17 cellular contexts compared by ENCODE assay signal in the genomic region with DNA sequence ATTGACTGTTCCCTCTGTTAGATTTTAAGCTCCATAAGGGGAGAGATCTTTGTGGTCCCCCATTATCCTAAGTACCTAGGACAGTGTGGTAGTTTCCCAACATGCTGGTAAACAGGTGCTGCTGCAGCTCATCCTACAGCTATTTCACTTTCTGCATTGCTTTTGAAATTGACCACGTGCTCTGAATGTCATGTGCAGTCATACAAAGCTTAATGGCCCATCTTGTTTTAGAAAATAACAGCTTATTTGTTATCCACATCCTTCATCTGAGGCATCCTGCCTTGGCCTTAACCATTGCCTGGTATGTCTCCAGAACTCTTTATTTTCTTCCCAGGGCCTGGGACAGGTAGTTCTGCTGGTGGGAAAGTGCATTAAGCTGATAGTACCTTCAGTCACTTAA. TPM values are rescaled to one million over a fixed set of nuclear protein-coding genes. Genes with fewer than 3 reads are reported as not detected.
DNase-seq lines count a peak whose midpoint lies in the region; ATAC-seq, FAIRE-seq and TF ChIP-seq lines count a peak whose summit lies in the region.
"Had no signal": no experiment of that assay in that cellular context is flagged by ENCODE, and none has a peak within 500 bp of the region (broad histone marks: within the 10 kb centered on the region; RNA-seq: fewer than 3 reads in every experiment).

No MANE protein-coding gene starts in this region.

- in situ Hi-C loops in SK-MEL-5 (cut with HindIII; ENCODE audit: low pct_unique_long_range_greater_than_20kb, low sequenced_read_pairs): no loop called here
- in situ Hi-C loops in GM12878 (cut with MboI): no loop called here

- no peak overlapping the region for H3K4me2 ChIP-seq in GM12878 (ENCODE audit: control insufficient read depth, insufficient read depth)
- H3K4me2 ChIP-seq: KMS-11 had no signal

- no peak for TF ChIP-seq EP300 in GM12878 (IDR thresholded peaks at IDR 0.05; ENCODE audit: borderline replicate concordance in 1 of 2, control insufficient read depth in 1 of 2, low read depth in 2 of 2, low read length in 2 of 2)

- intact Hi-C loops in GM12878 (cut with micrococcal nuclease; ENCODE audit: unreplicated experiment): no loop called here
- intact Hi-C loops in psoas muscle (cut with DNase I): no loop called here

- H3K36me3 ChIP-seq in GM12878 (ENCODE audit: control insufficient read depth in 2 of 2, insufficient read depth in 2 of 2, low read length in 1 of 2): peaks cover 3 to 15% of the 10 kb centered on the region in 2 experiments; a peak in 3 of 4 replicates
- H3K36me3 ChIP-seq in psoas muscle (ENCODE audit: insufficient read depth in 1 of 2, low read depth in 1 of 2): peaks cover 5 to 33% of the 10 kb centered on the region in 2 donors

- POLR2A ChIA-PET in GM12878 (lab: Charles Lee): interaction anchor here (1.8 kb wide), 1 partner anchor 14 kb away, joined by 12 read pairs; the partner anchor contains the start of gene PIK3R1

- no peaks in the 10 kb centered on the region for H3K27me3 ChIP-seq in GM12878 (replicated peaks in 1 of 2; ENCODE audit: control insufficient read depth in 2 of 2, insufficient read depth in 2 of 2, low read length in 1 of 2)
- no peaks in the 10 kb centered on the region for H3K27me3 ChIP-seq in psoas muscle (ENCODE audit: insufficient read depth in 3 of 3, low read length in 2 of 3)
- H3K27me3 ChIP-seq: Peyer's patch had no signal

- no TSS peak for BruUV-seq in GM12878 (replicated peaks; lab: Mats Ljungman, UMichigan)

- SMC1A ChIA-PET in GM12878 (lab: Charles Lee; ENCODE audit: uncharacterized antibody, unreplicated experiment): interaction anchor here (1.2 to 4.6 kb wide), 3 partner anchors 9 to 22 kb away, joined by 3 to 39 read pairs (median 4); partner anchors contain the start of gene PIK3R1

- ATAC-seq in GM12878 (0 out of 3 replicates have a peak, but pooled peaks have one; percentile 13), psoas muscle (no peak)
- ATAC-seq: HepG2 had no signal

- TF ChIP-seq CTCF in GM12878 (IDR thresholded peaks at IDR 0.05 in 2 of 3, conservative IDR thresholded peaks at IDR 0.05 in 1 of 3; ENCODE audit: control insufficient read depth in 2 of 3, extremely low read depth in 1 of 3, insufficient read depth in 1 of 3, low read depth in 3 of 3, low read length in 3 of 3): no peak
- TF ChIP-seq CTCF in psoas muscle (IDR thresholded peaks at IDR 0.05): no peak

- peaks cover 0 to 6% (median 3%) of the 10 kb centered on the region in 3 donors for H3K27me3 Mint-ChIP-seq in immature natural killer cell (ENCODE audit: low read depth in 3 of 3)

- no peak for TF ChIP-seq RAD21 in GM12878 (IDR thresholded peaks at IDR 0.05; ENCODE audit: insufficient read depth, low read depth, low read length)

- peaks cover 43% of the 10 kb centered on the region for H3K79me2 ChIP-seq in GM12878 (ENCODE audit: control insufficient read depth, insufficient read depth, low read length)

- peaks cover 83 to 94% of the 10 kb centered on the region in 2 donors for H3K4me1 Mint-ChIP-seq in immature natural killer cell

- DNase-seq in SK-MEL-5 (ENCODE audit: low read depth, low spot score) (peak; percentile 56), GM12878 (ENCODE audit: low read depth, low spot score) (no peak), immature natural killer cell (no peak), psoas muscle (no peak), mucosa of gallbladder (ENCODE audit: low spot score) (no peak), HUDEP-2 (lab: John Stamatoyannopoulos, UW; ENCODE audit: unreplicated experiment in 76 of 76) (no peak)
- DNase-seq in stimulated activated CD4-positive, alpha-beta T cell treated with anti-CD3 and anti-CD28 coated beads, Interleukin-2, amount 100 ng/mL, for 24 hours: no peak
- DNase-seq: EL, H7, NCI-H1105 treated with DMSO at 0.1 percent for 48 hours, NCI-H1930, NCI-H510A, NCI-H82, Peyer's patch, Right ventricle myocardium superior had no signal

- H3K4me3 ChIP-seq in GM12878 (no peak overlapping the region), psoas muscle (peak overlapping the region; percentile 2)
- H3K4me3 ChIP-seq: Peyer's patch had no signal

- RAD21 ChIA-PET in GM12878 (lab: Charles Lee; ENCODE audit: unreplicated experiment): interaction anchor here (0.7 to 1.5 kb wide), 4 partner anchors 9 to 41 kb away, joined by 3 to 7 read pairs (median 3); no protein-coding TSS in a partner anchor

- no peaks in the 10 kb centered on the region for H3K9me3 Mint-ChIP-seq in immature natural killer cell

- peaks cover 3 to 16% (median 5%) of the 10 kb centered on the region in 3 donors for H3K36me3 Mint-ChIP-seq in immature natural killer cell

- H3K9ac ChIP-seq in GM12878 (ENCODE audit: control insufficient read depth, insufficient read depth, low read length): no peak overlapping the region
- H3K9ac ChIP-seq: KMS-11 had no signal

- 100% methylated on average over 1 of the region's 1 CpG for WGBS in GM12878 (ENCODE audit: insufficient coverage, insufficient replicate concordance, low lambda C conversion rate, missing lambda C conversion rate)
- 49 to 71% (median 70%) methylated on average over 1 of the region's 1 CpG for WGBS in psoas muscle, 3 donors

- no peak for FAIRE-seq in GM12878 (lab: Jason Lieb, UNC)
- FAIRE-seq: HepG2 had no signal

- no peak overlapping the region for H2AFZ ChIP-seq in GM12878 (ENCODE audit: control insufficient read depth, low read depth, low read length)

- peak overlapping the region in 1 of 5 donors; percentile 2 for H3K4me3 Mint-ChIP-seq in immature natural killer cell

- peak overlapping the region in 5 of 6 donors; percentile 2 to 82 (median 16) for H3K27ac Mint-ChIP-seq in immature natural killer cell

- H3K9me3 ChIP-seq in GM12878 (replicated peaks; ENCODE audit: control insufficient read depth, insufficient read depth, low read length): no peaks in the 10 kb centered on the region
- H3K9me3 ChIP-seq in psoas muscle: no peaks in the 10 kb centered on the region
- H3K9me3 ChIP-seq: Peyer's patch had no signal

- H3K4me1 ChIP-seq in GM12878 (ENCODE audit: control insufficient read depth, insufficient read depth, low read length): peaks cover 3% of the 10 kb centered on the region; the same call in 1 of the 2 replicates
- H3K4me1 ChIP-seq in psoas muscle: peaks cover 79% of the 10 kb centered on the region

- CTCF ChIA-PET in GM12878 (lab: Yijun Ruan, JAX): interaction anchor here (0.7 to 1.1 kb wide), 5 partner anchors 14 to 42 kb away, joined by 3 to 5 read pairs (median 4); no protein-coding TSS in a partner anchor

- no peak for TF ChIP-seq POLR2A in GM12878 (IDR thresholded peaks at IDR 0.05; ENCODE audit: low read depth, low read length)

- H3K27ac ChIP-seq in GM12878 (ENCODE audit: control insufficient read depth, insufficient read depth) (no peak overlapping the region), psoas muscle (no peak overlapping the region)
- H3K27ac ChIP-seq: KMS-11, Peyer's patch had no signal

- H4K20me1 ChIP-seq in GM12878 (ENCODE audit: control insufficient read depth, insufficient read depth): 0 out of 2 replicates have a peak, but pooled peaks cover 5% of the 10 kb centered on the region

TF ChIP-seq in GM12878, 131 proteins besides CTCF, POLR2A, EP300 and RAD21 (continues in another document):
- TF ChIP-seq SUPT20H (IDR thresholded peaks at IDR 0.05; ENCODE audit: borderline replicate concordance, control insufficient read depth, low read depth, low read length): no peak
- TF ChIP-seq BMI1 (IDR thresholded peaks at IDR 0.05; ENCODE audit: borderline replicate concordance): no peak
- TF ChIP-seq JUND (IDR thresholded peaks at IDR 0.05; ENCODE audit: low read depth, low read length): no peak
- TF ChIP-seq SMARCA5 (IDR thresholded peaks at IDR 0.05): no peak

RNA-seq across cellular contexts. Expression of gene PIK3R1, which starts 14.7 kb away (rescaled TPM):
- total RNA-seq in SK-MEL-5 (2014; rRNA removed; shearing (Covaris generic)): 60.0 and 64.6 TPM in 2 replicates
- polyA plus RNA-seq in SK-MEL-5 (2015; cell fraction: cytosol; rRNA removed): 17.5 and 22.0 TPM in 2 replicates
- 36.6 and 58.0 TPM in 2 replicates for polyA plus RNA-seq in SK-MEL-5 (2015; cell fraction: nucleus; rRNA removed)
- total RNA-seq in GM12878 (2013; cell fraction: nucleolus; rRNA removed): 40.8 and 49.4 TPM in 2 replicates
- 28.0 and 33.3 TPM in 2 replicates for total RNA-seq in GM12878 (2014; rRNA removed)
- total RNA-seq in GM12878 (2014; rRNA removed; fragmentation: Illumina TruSeq; extraction: Trizol): 30.1 and 34.9 TPM in 2 replicates
- 38.4 and 39.8 TPM in 2 replicates for total RNA-seq in GM12878 (2021)
- polyA plus RNA-seq in GM12878 (2011; ENCODE audit: low read depth): 11.5 TPM
- polyA plus RNA-seq in GM12878 (2011; rRNA removed): 14.6 and 15.9 TPM in 2 replicates
- polyA plus RNA-seq in GM12878 (2011; cell fraction: cytosol; rRNA removed): 6.9 and 10.1 TPM in 2 replicates
- polyA plus RNA-seq in GM12878 (2011; cell fraction: nucleus; rRNA removed): 10.3 and 15.8 TPM in 2 replicates
- 15.8 and 22.1 TPM in 2 replicates for polyA plus RNA-seq in GM12878 (2012)
- 34.6 and 38.1 TPM in 2 replicates for polyA plus RNA-seq in GM12878 (2014; fragmentation: Illumina TruSeq; extraction: Trizol)
- 1 to 10 TPM; 7.8 to 8.0 TPM for polyA plus RNA-seq in GM12878 (2014; fragmentation: Nextera tagmentation; extraction: Ambion mirVana)
- polyA plus RNA-seq in GM12878 (2014; rRNA removed): 15.1 and 15.6 TPM in 2 replicates
- 10 to 100 TPM; 14.0 to 15.4 TPM for polyA plus RNA-seq in GM12878 (2016; fragmentation: Nextera tagmentation; extraction: Ambion mirVana)
- 30.3 and 32.3 TPM in 2 replicates for polyA minus RNA-seq in GM12878 (2011; rRNA and poly(A)+ RNA removed)
- 19.0 and 24.7 TPM in 2 replicates for polyA minus RNA-seq in GM12878 (2011; cell fraction: cytosol; rRNA and poly(A)+ RNA removed)
- polyA minus RNA-seq in GM12878 (2011; cell fraction: nucleus; rRNA and poly(A)+ RNA removed): 23.9 and 37.7 TPM in 2 replicates
- polyA plus RNA-seq in immature natural killer cell: 10 to 100 TPM; 62.7 to 80.0 (median 66.8) TPM
- total RNA-seq in psoas muscle: 100 to 1,000 TPM; 102 to 155 (median 140) TPM
- polyA plus RNA-seq in psoas muscle: 10 to 100 TPM; 29.7 to 63.8 (median 30.7) TPM
- total RNA-seq in mucosa of gallbladder: 125 TPM
